10 cellular contexts compared by ENCODE assay signal in the genomic region with DNA sequence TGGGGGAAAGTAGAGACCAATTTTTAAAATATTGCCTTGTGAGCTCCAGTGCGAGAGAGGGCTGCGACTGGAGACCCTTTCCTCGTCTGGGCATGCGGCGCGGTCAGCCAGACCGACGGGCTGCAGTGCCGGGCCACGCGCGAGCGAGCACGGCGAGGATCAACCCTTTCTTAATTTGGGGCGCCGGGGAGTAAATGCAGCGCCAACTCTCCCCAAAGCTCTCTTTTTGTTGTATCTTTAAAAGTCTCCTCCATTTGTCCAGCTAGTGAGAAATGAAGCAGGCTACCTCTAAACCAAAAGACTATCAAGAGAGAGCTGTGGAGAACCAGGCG. TPM values are rescaled to one million over a fixed set of nuclear protein-coding genes. Genes with fewer than 3 reads are reported as not detected.
DNase-seq lines count a peak whose midpoint lies in the region; ATAC-seq, FAIRE-seq and TF ChIP-seq lines count a peak whose summit lies in the region.
"Had no signal": no experiment of that assay in that cellular context is flagged by ENCODE, and none has a peak within 500 bp of the region (broad histone marks: within the 10 kb centered on the region; RNA-seq: fewer than 3 reads in every experiment).

No MANE protein-coding gene starts in this region.

- H3K9me3 ChIP-seq in CD4-positive, alpha-beta memory T cell (ENCODE audit: control insufficient read depth in 1 of 2, low read length in 2 of 2) = no peaks in the 10 kb centered on the region
- H3K9me3 ChIP-seq in colonic mucosa (no peaks in the 10 kb centered on the region), neuron (ENCODE audit: low read length) (peaks cover 1% of the 10 kb centered on the region)

- no peak for DNase-seq in CD4-positive, alpha-beta memory T cell
- no peak for DNase-seq in colonic mucosa
- DNase-seq in GM19239 (ENCODE audit: insufficient read length, low spot score) = no peak
- no peak for DNase-seq in NOMO-1 treated with dmso at 0.1 percent for 144 hours (lab: John Stamatoyannopoulos, UW; ENCODE audit: unreplicated experiment)
- DNase-seq: stimulated activated CD4-positive, alpha-beta T cell treated with anti-CD3 and anti-CD28 coated beads, Interleukin-12 subunit alpha, Interleukin-12 subunit beta, amount 100 ng/mL, for 4 hours had no signal

- ATAC-seq in HG02678 (IDR thresholded peaks at IDR 0.05; ENCODE audit: unreplicated experiment) = no peak
- no peak for ATAC-seq in HG03378 (IDR thresholded peaks at IDR 0.05; ENCODE audit: unreplicated experiment)

- H3K4me1 ChIP-seq in CD4-positive, alpha-beta memory T cell (ENCODE audit: insufficient read depth, low read length) = peaks cover 44% of the 10 kb centered on the region
- H3K4me1 ChIP-seq in KMS-11 (ENCODE audit: low read depth, poor library complexity, severe bottlenecking) (peaks cover 35% of the 10 kb centered on the region), colonic mucosa (peaks cover 15% of the 10 kb centered on the region), neuron (ENCODE audit: insufficient read depth, low read length) (peaks cover 27% of the 10 kb centered on the region)

- H3K36me3 Mint-ChIP-seq in CD4-positive, alpha-beta memory T cell = peaks cover 0 to 4% of the 10 kb centered on the region in 2 donors

- peak overlapping the region in 2 of 7 donors; percentile 22 to 30 for H3K27ac Mint-ChIP-seq in CD4-positive, alpha-beta memory T cell

- POLR2A ChIA-PET in CD4-positive, alpha-beta memory T cell (lab: Charles Lee; ENCODE audit: partially characterized antibody) = no interaction called here

- peaks cover 0 to 5% (median 0%) of the 10 kb centered on the region in 8 donors for H3K9me3 Mint-ChIP-seq in CD4-positive, alpha-beta memory T cell

- CTCF ChIA-PET in CD4-positive, alpha-beta memory T cell (lab: Charles Lee; ENCODE audit: partially characterized antibody) = no interaction called here

- H3K4me3 ChIP-seq in CD4-positive, alpha-beta memory T cell (ENCODE audit: low read length in 2 of 2) = no peak overlapping the region
- H3K4me3 ChIP-seq in KMS-11 (IDR thresholded peaks at IDR 0.05; ENCODE audit: insufficient read depth, low read depth, low read length) (no peak overlapping the region), colonic mucosa (peak overlapping the region; percentile 2), neuron (ENCODE audit: low read length) (peak overlapping the region; percentile 60)

- TF ChIP-seq CTCF in KMS-11 (conservative IDR thresholded peaks at IDR 0.05; ENCODE audit: low read depth, low read length) (no peak), colonic mucosa (IDR thresholded peaks at IDR 0.05) (no peak)

- H3K9ac ChIP-seq in KMS-11 (no peak overlapping the region), colonic mucosa (ENCODE audit: low read depth in 2 of 2, low read length in 2 of 2) (no peak overlapping the region)

- H4K20me1 ChIP-seq in KMS-11 (ENCODE audit: insufficient read depth) = no peaks in the 10 kb centered on the region

- peaks cover 70 to 72% of the 10 kb centered on the region in 2 donors for H3K27me3 Mint-ChIP-seq in CD4-positive, alpha-beta memory T cell

- intact Hi-C loops in CD4-positive, alpha-beta memory T cell (cut with micrococcal nuclease) = no loop called here
- intact Hi-C loops in colonic mucosa (cut with DNase I) = no loop called here

- H2AFZ ChIP-seq in KMS-11 (ENCODE audit: low read depth) = no peak overlapping the region
- H2AFZ ChIP-seq in neuron (ENCODE audit: low read depth, low read length) = peak overlapping the region; percentile 82

- peaks cover 73% of the 10 kb centered on the region for H3K27me3 ChIP-seq in CD4-positive, alpha-beta memory T cell (ENCODE audit: insufficient read depth, low read length)
- peaks cover 14% of the 10 kb centered on the region for H3K27me3 ChIP-seq in KMS-11 (ENCODE audit: insufficient read depth, low read depth)
- H3K27me3 ChIP-seq in colonic mucosa = peaks cover 97% of the 10 kb centered on the region
- H3K27me3 ChIP-seq in neuron (ENCODE audit: insufficient read depth, low read length) = peaks cover 84% of the 10 kb centered on the region

- peak overlapping the region; percentile 76 for H3K4me2 ChIP-seq in KMS-11

- H3K4me1 Mint-ChIP-seq in CD4-positive, alpha-beta memory T cell = peaks cover 19 to 63% (median 46%) of the 10 kb centered on the region in 4 donors

- H3K4me3 Mint-ChIP-seq in CD4-positive, alpha-beta memory T cell = peak overlapping the region in 7 of 8 donors; percentile 40 to 76 (median 69)

- H3K27ac ChIP-seq in CD4-positive, alpha-beta memory T cell (ENCODE audit: low read depth, low read length) = no peak overlapping the region
- H3K27ac ChIP-seq in KMS-11 = no peak overlapping the region
- no peak overlapping the region for H3K27ac ChIP-seq in colonic mucosa

- no peak for FAIRE-seq in GM19239 (lab: Jason Lieb, UNC)
- FAIRE-seq: endometrium had no signal

- no peaks in the 10 kb centered on the region for H3K79me2 ChIP-seq in KMS-11 (ENCODE audit: insufficient read depth, low read depth)

- H3K36me3 ChIP-seq in CD4-positive, alpha-beta memory T cell (ENCODE audit: insufficient read depth, low read length) = no peaks in the 10 kb centered on the region
- no peaks in the 10 kb centered on the region for H3K36me3 ChIP-seq in KMS-11 (ENCODE audit: insufficient read depth)
- H3K36me3 ChIP-seq in colonic mucosa = no peaks in the 10 kb centered on the region
- H3K36me3 ChIP-seq in neuron (ENCODE audit: insufficient read depth, low read length) = no peaks in the 10 kb centered on the region

RNA-seq across cellular contexts. Expression of a gene that starts 1.5 kb away (rescaled TPM):
- not detected for total RNA-seq in CD4-positive, alpha-beta memory T cell
- not detected for polyA plus RNA-seq in CD4-positive, alpha-beta memory T cell
- not detected for total RNA-seq in colonic mucosa

Comparison
In these comparisons a context has a peak if more than half of its experiments do, and no peak if none do; other contexts are left out.
1. H3K4me3 ChIP-seq: peak in colonic mucosa (single experiment) and neuron (single experiment); none in CD4-positive, alpha-beta memory T cell (0 of 2) and KMS-11 (single experiment).